ENCODE assay signal across 28 cellular contexts in the genomic region with DNA sequence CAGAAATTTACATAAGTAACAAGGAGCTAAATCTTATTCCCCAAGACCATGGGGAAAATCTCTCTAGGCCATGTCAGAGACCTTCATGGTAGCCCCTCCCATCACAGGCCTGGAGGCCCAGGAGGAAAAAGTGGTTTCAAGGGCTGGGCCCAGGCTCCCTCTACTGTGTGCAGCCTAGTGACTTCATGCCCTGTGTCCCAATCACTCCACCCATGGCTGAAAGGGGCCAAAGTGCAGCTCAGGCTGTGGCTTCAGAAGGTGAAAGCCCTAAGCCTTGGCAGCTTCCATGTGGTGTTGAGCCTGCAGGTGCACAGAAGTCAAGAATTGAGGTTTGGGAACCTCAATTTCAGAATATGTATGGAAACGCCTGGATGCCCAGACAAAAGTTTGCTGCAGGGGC.
DNase-seq lines count a peak whose midpoint lies in the region; ATAC-seq and TF ChIP-seq lines count a peak whose summit lies in the region.
"Had no signal": no experiment of that assay in that cellular context is flagged by ENCODE, and none has a peak within 500 bp of the region (broad histone marks: within the 10 kb centered on the region; RNA-seq: fewer than 3 reads in every experiment).

No MANE protein-coding gene starts in this region.

- POLR2A ChIA-PET in HEK293 (lab: Yijun Ruan, JAX) = no interaction called here

- intact Hi-C loops in transverse colon (cut with DNase I; ENCODE audit: low total_unique reads) = no loop called here

- H3K27ac ChIP-seq in HEK293 (ENCODE audit: extremely low read depth, low read depth, low read length) (no peak overlapping the region), transverse colon (no peak overlapping the region)
- H3K27ac ChIP-seq: 22Rv1; A549; BLaER1; BLaER1 treated with 17β-estradiol and CSF1 and Interleukin-3, amounts not matched to agents 10 nM and 100 nM; C4-2B had no signal

- TF ChIP-seq CTCF in HEK293 (tag by site-specific recombination; IDR thresholded peaks at IDR 0.05) (no peak), transverse colon (IDR thresholded peaks at IDR 0.05) (no peak)

- peak; percentile 53 for ATAC-seq in left lobe of liver
- ATAC-seq: A549; CD8-positive, alpha-beta T cell had no signal

- in situ Hi-C loops in transverse colon (cut with MboI; ENCODE audit: low pct_ligation_motif_present in 1 of 4, low pct_unique_long_range_greater_than_20kb in 1 of 4, low sequenced_read_pairs in 3 of 4) = no loop called here

- H3K4me1 ChIP-seq in HEK293 (ENCODE audit: control insufficient read depth, insufficient read depth, low read length) (no peaks in the 10 kb centered on the region), transverse colon (no peaks in the 10 kb centered on the region)
- H3K4me1 ChIP-seq: A549; BE2C; BLaER1; BLaER1 treated with 17β-estradiol and CSF1 and Interleukin-3, amounts not matched to agents 10 nM and 100 nM; Caco-2 had no signal

- CTCF ChIA-PET in HEK293 (lab: Yijun Ruan, JAX) = no interaction called here

- WGBS in transverse colon (ENCODE audit: low coverage in 1 of 2), 2 donors = 64% methylated on average over 1 of the region's 1 CpG; no CpG with 5 or more reads in 1 of the 2 donors

- H3K4me3 ChIP-seq in HEK293 (ENCODE audit: low read depth, low read length) (no peak overlapping the region), transverse colon (no peak overlapping the region)
- H3K4me3 ChIP-seq: A549; BLaER1; BLaER1 treated with 17β-estradiol and CSF1 and Interleukin-3, amounts not matched to agents 10 nM and 100 nM had no signal

- TF ChIP-seq POLR2A in transverse colon (IDR thresholded peaks at IDR 0.05) = no peak

- H3K27me3 ChIP-seq in transverse colon = no peaks in the 10 kb centered on the region
- H3K27me3 ChIP-seq: BE2C; BLaER1; BLaER1 treated with 17β-estradiol and CSF1 and Interleukin-3, amounts not matched to agents 10 nM and 100 nM had no signal

- DNase-seq in left lobe of liver (ENCODE audit: low spot score) (no peak), COR-L47 (lab: John Stamatoyannopoulos, UW) (no peak), transverse colon (no peak)
- DNase-seq: 8988T; ACHN; AML-193; BE2C; C1 segment of cervical spinal cord; Caco-2; Calu3; CD4-positive, alpha-beta memory T cell; CD4-positive, alpha-beta T cell; CD4-positive, CD25-positive, alpha-beta regulatory T cell; CD8-positive, alpha-beta memory T cell; CD8-positive, alpha-beta T cell; DMS 273 treated with DMSO at 0.1 percent for 48 hours; DMS153; DMS53; DMS79; DMS79 treated with DMSO at 0.1 percent for 48 hours; DND-41; EL had no signal

- TF ChIP-seq EP300 in transverse colon (IDR thresholded peaks at IDR 0.05; ENCODE audit: low read depth) = no peak

- no peaks in the 10 kb centered on the region for H3K9me3 ChIP-seq in HEK293 (ENCODE audit: control insufficient read depth, insufficient read depth, low read depth, low read length)
- H3K9me3 ChIP-seq in transverse colon = no peaks in the 10 kb centered on the region
- H3K9me3 ChIP-seq: BE2C; BLaER1; BLaER1 treated with 17β-estradiol and CSF1 and Interleukin-3, amounts not matched to agents 10 nM and 100 nM had no signal

- H3K36me3 ChIP-seq in HEK293 (ENCODE audit: control insufficient read depth in 2 of 2, insufficient read depth in 1 of 2, low read length in 2 of 2) = no peaks in the 10 kb centered on the region
- no peaks in the 10 kb centered on the region for H3K36me3 ChIP-seq in transverse colon
- H3K36me3 ChIP-seq: BE2C; BLaER1; BLaER1 treated with 17β-estradiol and CSF1 and Interleukin-3, amounts not matched to agents 10 nM and 100 nM had no signal

TF ChIP-seq in HEK293, 187 proteins besides CTCF, POLR2A, EP300 and RAD21:
- TF ChIP-seq ZBTB1 (tag by site-specific recombination; IDR thresholded peaks at IDR 0.05) (no peak), ZNF585B (tag by site-specific recombination; IDR thresholded peaks at IDR 0.05) (peak; percentile 21; the same call in 1 of the 2 replicates), ZNF785 (tag by site-specific recombination; IDR thresholded peaks at IDR 0.05) (no peak)
